In the genomic region with DNA sequence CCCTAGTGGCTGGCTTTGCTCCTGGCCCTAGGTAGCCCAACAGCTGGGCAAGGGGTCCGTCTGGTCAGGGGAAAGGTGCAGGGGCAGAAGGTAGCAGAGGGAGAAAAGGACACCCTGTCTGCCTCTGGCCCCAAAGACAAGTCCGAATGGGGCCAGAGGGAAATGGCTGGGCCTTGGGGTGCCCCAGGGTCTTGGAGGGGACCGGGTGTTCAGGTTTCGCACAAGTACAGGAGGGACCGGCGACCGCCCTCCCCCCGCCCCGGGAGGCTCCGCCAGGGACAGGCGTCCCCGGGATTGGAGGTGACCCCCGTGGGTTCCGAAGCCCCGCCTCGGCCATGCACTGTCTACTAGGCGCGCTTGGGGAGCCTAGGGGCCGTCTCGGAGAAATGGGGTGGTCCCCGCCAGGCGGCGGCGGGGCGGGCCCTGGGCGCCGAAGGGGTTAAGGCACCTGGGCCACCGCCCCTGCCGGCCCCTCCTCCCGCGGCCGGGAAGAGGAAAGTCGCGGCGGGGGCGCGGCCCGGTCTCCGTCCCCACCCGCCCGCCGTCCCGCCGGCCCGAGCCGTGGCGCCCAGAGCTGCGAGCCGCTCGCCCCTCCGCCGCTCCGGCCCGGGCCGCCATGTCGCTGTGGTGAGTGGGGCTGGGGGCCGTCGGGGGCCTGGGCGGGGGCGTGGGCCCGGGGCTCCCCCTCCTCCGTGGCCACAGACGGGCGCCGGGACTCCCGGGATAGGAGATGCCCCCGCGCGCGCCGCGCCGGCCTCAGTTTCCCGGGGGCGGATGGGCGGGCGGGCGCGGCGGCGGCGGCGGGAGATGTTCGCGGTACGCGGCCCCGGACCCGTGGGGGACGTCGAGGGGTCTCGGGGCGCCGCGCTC, we compare ENCODE assay signal across 8 cellular contexts. TPM values are rescaled to one million over a fixed set of nuclear protein-coding genes. Genes with fewer than 3 reads are reported as not detected.
A peak's percentile ranks its signal among the peaks of the same experiment; 100 is the strongest.
DNase-seq lines count a peak whose midpoint lies in the region; ATAC-seq and TF ChIP-seq lines count a peak whose summit lies in the region.

A gene with protein sequence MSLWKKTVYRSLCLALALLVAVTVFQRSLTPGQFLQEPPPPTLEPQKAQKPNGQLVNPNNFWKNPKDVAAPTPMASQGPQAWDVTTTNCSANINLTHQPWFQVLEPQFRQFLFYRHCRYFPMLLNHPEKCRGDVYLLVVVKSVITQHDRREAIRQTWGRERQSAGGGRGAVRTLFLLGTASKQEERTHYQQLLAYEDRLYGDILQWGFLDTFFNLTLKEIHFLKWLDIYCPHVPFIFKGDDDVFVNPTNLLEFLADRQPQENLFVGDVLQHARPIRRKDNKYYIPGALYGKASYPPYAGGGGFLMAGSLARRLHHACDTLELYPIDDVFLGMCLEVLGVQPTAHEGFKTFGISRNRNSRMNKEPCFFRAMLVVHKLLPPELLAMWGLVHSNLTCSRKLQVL (plus strand): TSS at position 523 of the 870 bp plus-strand sequence. CDS start 94 bp downstream, at position 617.

- H3K27ac Mint-ChIP-seq in CD8-positive, alpha-beta memory T cell, result peak within 1 kb of the TSS in 6 of 8 donors; percentile 39 to 99 (median 82)
- H3K27ac Mint-ChIP-seq in naive B cell, result peak within 1 kb of the TSS; percentile 100

- no peaks in the 10 kb centered on the region for H3K36me3 Mint-ChIP-seq in CD8-positive, alpha-beta memory T cell
- no peaks in the 10 kb centered on the region for H3K36me3 Mint-ChIP-seq in naive B cell

- ATAC-seq in HG03135 (IDR thresholded peaks at IDR 0.05; ENCODE audit: unreplicated experiment) (peak; percentile 15), naive B cell (ENCODE audit: low read depth in 2 of 2) (peak; percentile 1 to 4), HG02973 (IDR thresholded peaks at IDR 0.05; ENCODE audit: unreplicated experiment) (no peak)

- H3K27ac ChIP-seq in CD8-positive, alpha-beta memory T cell (ENCODE audit: low read depth, low read length), result no peak within 1 kb of the TSS
- peak within 1 kb of the TSS; percentile 60 for H3K27ac ChIP-seq in colonic mucosa

- H3K4me1 Mint-ChIP-seq in CD8-positive, alpha-beta memory T cell, result peaks cover 16 to 34% (median 25%) of the 10 kb centered on the region in 3 donors
- H3K4me1 Mint-ChIP-seq in naive B cell, result peaks cover 51 to 70% (median 63%) of the 10 kb centered on the region in 3 donors

- DNase-seq in CD8-positive, alpha-beta memory T cell, result no peak
- DNase-seq in colonic mucosa (peak; percentile 70), naive B cell (peak; percentile 48), epidermal melanocyte (ENCODE audit: insufficient read length, low spot score) (no peak), NCI-H345 treated with DMSO at 0.1 percent for 48 hours (lab: John Stamatoyannopoulos, UW; ENCODE audit: unreplicated experiment) (no peak), NCI-H1694 (lab: John Stamatoyannopoulos, UW) (no peak)

- no peaks in the 10 kb centered on the region for H3K36me3 ChIP-seq in CD8-positive, alpha-beta memory T cell (ENCODE audit: insufficient read depth, low read length)
- peaks cover 7% of the 10 kb centered on the region for H3K36me3 ChIP-seq in colonic mucosa

- peaks cover 16% of the 10 kb centered on the region for H3K4me1 ChIP-seq in CD8-positive, alpha-beta memory T cell (ENCODE audit: insufficient read depth, low read length)
- peaks cover 8% of the 10 kb centered on the region for H3K4me1 ChIP-seq in colonic mucosa

- intact Hi-C loops in colonic mucosa (cut with DNase I), result loop anchor here (5.0 kb wide), 1 partner anchor 98 kb away; no protein-coding TSS in a partner anchor

- CTCF ChIA-PET in CD8-positive, alpha-beta memory T cell (lab: Charles Lee), result interaction anchor here (3.3 kb wide), 1 partner anchor 8 kb away, joined by 8 read pairs; no protein-coding TSS in a partner anchor

- no peak within 1 kb of the TSS for H3K4me3 ChIP-seq in CD8-positive, alpha-beta memory T cell (ENCODE audit: low read length)
- H3K4me3 ChIP-seq in colonic mucosa, result peak within 1 kb of the TSS; percentile 77

- peaks cover 12 to 37% of the 10 kb centered on the region in 2 donors for H3K27me3 Mint-ChIP-seq in CD8-positive, alpha-beta memory T cell
- no peaks in the 10 kb centered on the region for H3K27me3 Mint-ChIP-seq in naive B cell

- POLR2A ChIA-PET in CD8-positive, alpha-beta memory T cell (lab: Charles Lee), result no interaction called here

- peaks cover 14% of the 10 kb centered on the region for H3K27me3 ChIP-seq in CD8-positive, alpha-beta memory T cell (ENCODE audit: insufficient read depth, low read length, poor library complexity, severe bottlenecking)
- H3K27me3 ChIP-seq in colonic mucosa, result no peaks in the 10 kb centered on the region

- no peaks in the 10 kb centered on the region for H3K9me3 Mint-ChIP-seq in CD8-positive, alpha-beta memory T cell
- H3K9me3 Mint-ChIP-seq in naive B cell, result no peaks in the 10 kb centered on the region

- no peak for TF ChIP-seq CTCF in colonic mucosa (IDR thresholded peaks at IDR 0.05)

- peak within 1 kb of the TSS; percentile 70 to 88 (median 73) for H3K4me3 Mint-ChIP-seq in CD8-positive, alpha-beta memory T cell
- peak within 1 kb of the TSS; percentile 91 to 99 (median 96) for H3K4me3 Mint-ChIP-seq in naive B cell

- H3K9ac ChIP-seq in colonic mucosa (ENCODE audit: low read depth in 2 of 2, low read length in 2 of 2), result peak within 1 kb of the TSS; percentile 80 to 81

- H3K9me3 ChIP-seq in CD8-positive, alpha-beta memory T cell (ENCODE audit: low read length), result no peaks in the 10 kb centered on the region
- no peaks in the 10 kb centered on the region for H3K9me3 ChIP-seq in colonic mucosa

RNA-seq across cellular contexts. Expression of the gene that starts here (rescaled TPM):
- total RNA-seq in CD8-positive, alpha-beta memory T cell, result under 1 TPM; 0.13 to 0.16 TPM
- polyA plus RNA-seq in CD8-positive, alpha-beta memory T cell, result 0.14 TPM
- 100 to 1,000 TPM; 244 to 258 TPM for total RNA-seq in colonic mucosa
- 1 to 10 TPM in 4 of 6 donors, under 1 TPM in 2; 0.35 to 2.3 (median 1.2) TPM for polyA plus RNA-seq in naive B cell (ENCODE audit: low read depth in 6 of 6)

Comparison
In these comparisons a context has a peak if more than half of its experiments do, and no peak if none do; other contexts are left out.
1. RNA of the gene that starts here (total RNA-seq): 244 to 258 TPM in colonic mucosa; 0.13 to 0.16 TPM in CD8-positive, alpha-beta memory T cell; every median in the first group is over 100 times any median in the second.
2. DNase-seq: peak in colonic mucosa (single experiment) and naive B cell (single experiment); none in CD8-positive, alpha-beta memory T cell (0 of 5), epidermal melanocyte (single experiment), NCI-H345 treated with DMSO at 0.1 percent for 48 hours (single experiment) and NCI-H1694 (single experiment).